ENCODE assay signal across 10 cellular contexts in the genomic region with DNA sequence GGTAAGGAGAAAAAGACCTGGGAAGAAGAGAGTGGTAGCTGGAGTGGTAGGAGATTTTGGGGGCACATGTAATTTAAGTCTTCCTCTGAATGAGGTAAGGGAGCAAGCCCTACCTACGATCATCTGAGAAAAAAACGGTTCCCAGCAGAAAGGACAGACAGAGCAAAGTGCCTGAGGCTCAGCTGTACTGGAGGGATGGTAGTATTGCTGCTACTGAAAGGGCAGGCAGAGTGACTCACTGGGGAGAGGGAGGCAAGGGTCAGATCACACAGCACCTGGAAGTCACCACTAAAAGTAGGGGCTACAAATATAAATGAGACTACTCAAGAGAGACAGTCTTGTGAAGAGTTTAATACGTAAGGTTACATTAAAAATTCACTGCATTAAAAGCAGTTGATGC.
DNase-seq lines count a peak whose midpoint lies in the region; ATAC-seq and TF ChIP-seq lines count a peak whose summit lies in the region.
"Had no signal": no experiment of that assay in that cellular context is flagged by ENCODE, and none has a peak within 500 bp of the region (broad histone marks: within the 10 kb centered on the region; RNA-seq: fewer than 3 reads in every experiment).

No MANE protein-coding gene starts in this region.

- no peaks in the 10 kb centered on the region for H3K36me3 ChIP-seq in H7 (replicated peaks; ENCODE audit: control insufficient read depth, insufficient read depth, low read length)

- intact Hi-C loops in left ventricle myocardium superior (cut with micrococcal nuclease): no loop called here

- no peak overlapping the region for H3K4me3 ChIP-seq in H7 (ENCODE audit: insufficient read depth, low read depth, low read length)

- no peaks in the 10 kb centered on the region for H3K27me3 ChIP-seq in H7 (ENCODE audit: control insufficient read depth, insufficient read depth, low read length)

- DNase-seq in H4 (ENCODE audit: low spot score) (peak; percentile 31), left ventricle myocardium superior (no peak), pulmonary artery endothelial cell (ENCODE audit: low read depth, low spot score) (peak; percentile 76), HCEC 1CT (no peak), H7 (no peak)
- no peak for DNase-seq in activated CD4-positive, CD25-positive, alpha-beta regulatory T cell treated with anti-CD3 and anti-CD28 coated beads, Interleukin-2, amount 50 U/mL, for 72 hours
- DNase-seq: CD4-positive, alpha-beta memory T cell; NCI-H2107 had no signal

- ATAC-seq in SK-N-SH treated with all-trans-retinoic acid at 6 μM for 48 hours (peak; percentile 83), left ventricle myocardium superior (peak; percentile 50), GM21447 (IDR thresholded peaks at IDR 0.05; ENCODE audit: unreplicated experiment) (no peak)

TF ChIP-seq in SK-N-SH treated with all-trans-retinoic acid at 6 μM for 48 hours, 23 proteins besides CTCF, POLR2A, EP300 and RAD21:
- TF ChIP-seq CREB5 (CRISPR knock-in tag; IDR thresholded peaks at IDR 0.05; ENCODE audit: low read depth): no peak
- TF ChIP-seq OSR1 (CRISPR knock-in tag; IDR thresholded peaks at IDR 0.05): no peak

Comparison
In these comparisons a context has a peak if more than half of its experiments do, and no peak if none do; other contexts are left out.
1. DNase-seq: peak in H4 (single experiment) and pulmonary artery endothelial cell (single experiment); none in left ventricle myocardium superior (single experiment), activated CD4-positive, CD25-positive, alpha-beta regulatory T cell treated with anti-CD3 and anti-CD28 coated beads, Interleukin-2, amount 50 U/mL, for 72 hours (single experiment), HCEC 1CT (single experiment) and H7 (single experiment).